ENCODE assay signal across 1 cellular context in the genomic region with DNA sequence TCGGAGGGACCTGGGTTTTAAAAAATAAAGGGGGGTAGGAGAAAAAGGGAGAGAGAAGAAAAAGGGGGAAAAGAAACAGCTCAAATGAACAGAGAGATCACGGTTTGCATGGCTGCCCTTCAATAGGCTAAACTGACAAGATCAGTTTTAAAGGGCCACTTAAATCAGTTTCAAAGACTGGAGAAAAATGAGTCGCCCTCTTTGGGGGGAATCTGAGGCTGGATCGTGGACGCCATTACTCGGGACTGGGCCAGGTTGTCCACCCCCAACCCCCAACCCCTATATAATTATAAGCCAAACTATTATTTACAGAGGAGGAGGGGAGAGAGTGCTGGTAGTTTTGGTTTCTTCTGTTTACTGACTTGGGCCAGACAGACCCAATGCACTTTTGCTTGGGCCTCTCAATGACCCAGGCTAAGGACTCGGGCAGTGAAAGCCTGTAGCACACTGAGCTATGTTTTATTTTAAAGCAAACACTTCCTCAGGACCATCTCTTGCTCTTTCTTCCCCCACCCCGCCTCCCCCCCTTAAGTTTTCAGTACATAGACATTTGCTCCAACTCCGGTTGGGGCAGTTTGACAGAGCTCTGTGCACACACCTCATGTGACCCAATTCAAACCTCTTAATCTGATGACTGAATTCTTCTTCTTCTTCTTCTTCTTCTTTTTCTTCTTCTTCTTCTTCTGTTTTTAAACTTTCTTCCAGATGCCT.
TF ChIP-seq lines count a peak whose summit lies in the region.

No MANE protein-coding gene starts in this region.

TF ChIP-seq in HepG2, 621 proteins besides CTCF, POLR2A, EP300 and RAD21 (continued from another document):
- TF ChIP-seq, protein P1, sequence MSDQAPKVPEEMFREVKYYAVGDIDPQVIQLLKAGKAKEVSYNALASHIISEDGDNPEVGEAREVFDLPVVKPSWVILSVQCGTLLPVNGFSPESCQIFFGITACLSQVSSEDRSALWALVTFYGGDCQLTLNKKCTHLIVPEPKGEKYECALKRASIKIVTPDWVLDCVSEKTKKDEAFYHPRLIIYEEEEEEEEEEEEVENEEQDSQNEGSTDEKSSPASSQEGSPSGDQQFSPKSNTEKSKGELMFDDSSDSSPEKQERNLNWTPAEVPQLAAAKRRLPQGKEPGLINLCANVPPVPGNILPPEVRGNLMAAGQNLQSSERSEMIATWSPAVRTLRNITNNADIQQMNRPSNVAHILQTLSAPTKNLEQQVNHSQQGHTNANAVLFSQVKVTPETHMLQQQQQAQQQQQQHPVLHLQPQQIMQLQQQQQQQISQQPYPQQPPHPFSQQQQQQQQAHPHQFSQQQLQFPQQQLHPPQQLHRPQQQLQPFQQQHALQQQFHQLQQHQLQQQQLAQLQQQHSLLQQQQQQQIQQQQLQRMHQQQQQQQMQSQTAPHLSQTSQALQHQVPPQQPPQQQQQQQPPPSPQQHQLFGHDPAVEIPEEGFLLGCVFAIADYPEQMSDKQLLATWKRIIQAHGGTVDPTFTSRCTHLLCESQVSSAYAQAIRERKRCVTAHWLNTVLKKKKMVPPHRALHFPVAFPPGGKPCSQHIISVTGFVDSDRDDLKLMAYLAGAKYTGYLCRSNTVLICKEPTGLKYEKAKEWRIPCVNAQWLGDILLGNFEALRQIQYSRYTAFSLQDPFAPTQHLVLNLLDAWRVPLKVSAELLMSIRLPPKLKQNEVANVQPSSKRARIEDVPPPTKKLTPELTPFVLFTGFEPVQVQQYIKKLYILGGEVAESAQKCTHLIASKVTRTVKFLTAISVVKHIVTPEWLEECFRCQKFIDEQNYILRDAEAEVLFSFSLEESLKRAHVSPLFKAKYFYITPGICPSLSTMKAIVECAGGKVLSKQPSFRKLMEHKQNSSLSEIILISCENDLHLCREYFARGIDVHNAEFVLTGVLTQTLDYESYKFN (CRISPR knock-in tag; conservative IDR thresholded peaks at IDR 0.05), result 0 out of 2 replicates have a peak, but pooled peaks have one; percentile 20
- TF ChIP-seq MED1 (CRISPR knock-in tag; IDR thresholded peaks at IDR 0.05), result peak; percentile 38; the same call in 1 of the 2 replicates
- TF ChIP-seq, protein P2, sequence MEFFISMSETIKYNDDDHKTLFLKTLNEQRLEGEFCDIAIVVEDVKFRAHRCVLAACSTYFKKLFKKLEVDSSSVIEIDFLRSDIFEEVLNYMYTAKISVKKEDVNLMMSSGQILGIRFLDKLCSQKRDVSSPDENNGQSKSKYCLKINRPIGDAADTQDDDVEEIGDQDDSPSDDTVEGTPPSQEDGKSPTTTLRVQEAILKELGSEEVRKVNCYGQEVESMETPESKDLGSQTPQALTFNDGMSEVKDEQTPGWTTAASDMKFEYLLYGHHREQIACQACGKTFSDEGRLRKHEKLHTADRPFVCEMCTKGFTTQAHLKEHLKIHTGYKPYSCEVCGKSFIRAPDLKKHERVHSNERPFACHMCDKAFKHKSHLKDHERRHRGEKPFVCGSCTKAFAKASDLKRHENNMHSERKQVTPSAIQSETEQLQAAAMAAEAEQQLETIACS (CRISPR knock-in tag; IDR thresholded peaks at IDR 0.05), result no peak
- peak; percentile 55; the same call in 1 of the 2 replicates for TF ChIP-seq SAP130 (CRISPR knock-in tag; IDR thresholded peaks at IDR 0.05; ENCODE audit: low read depth)
- TF ChIP-seq, protein P3, sequence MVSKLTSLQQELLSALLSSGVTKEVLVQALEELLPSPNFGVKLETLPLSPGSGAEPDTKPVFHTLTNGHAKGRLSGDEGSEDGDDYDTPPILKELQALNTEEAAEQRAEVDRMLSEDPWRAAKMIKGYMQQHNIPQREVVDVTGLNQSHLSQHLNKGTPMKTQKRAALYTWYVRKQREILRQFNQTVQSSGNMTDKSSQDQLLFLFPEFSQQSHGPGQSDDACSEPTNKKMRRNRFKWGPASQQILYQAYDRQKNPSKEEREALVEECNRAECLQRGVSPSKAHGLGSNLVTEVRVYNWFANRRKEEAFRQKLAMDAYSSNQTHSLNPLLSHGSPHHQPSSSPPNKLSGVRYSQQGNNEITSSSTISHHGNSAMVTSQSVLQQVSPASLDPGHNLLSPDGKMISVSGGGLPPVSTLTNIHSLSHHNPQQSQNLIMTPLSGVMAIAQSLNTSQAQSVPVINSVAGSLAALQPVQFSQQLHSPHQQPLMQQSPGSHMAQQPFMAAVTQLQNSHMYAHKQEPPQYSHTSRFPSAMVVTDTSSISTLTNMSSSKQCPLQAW (CRISPR knock-in tag; IDR thresholded peaks at IDR 0.05), result 0 out of 2 replicates have a peak, but pooled peaks have one; percentile 29
- TF ChIP-seq LCORL (IDR thresholded peaks at IDR 0.05), result no peak
- peak; percentile 31; the same call in 1 of the 2 replicates for TF ChIP-seq LCORL (CRISPR knock-in tag; IDR thresholded peaks at IDR 0.05)
- peak; percentile 52 for TF ChIP-seq ASH2L (IDR thresholded peaks at IDR 0.05; ENCODE audit: insufficient read length, low read depth, low read length)
- TF ChIP-seq, protein P4, sequence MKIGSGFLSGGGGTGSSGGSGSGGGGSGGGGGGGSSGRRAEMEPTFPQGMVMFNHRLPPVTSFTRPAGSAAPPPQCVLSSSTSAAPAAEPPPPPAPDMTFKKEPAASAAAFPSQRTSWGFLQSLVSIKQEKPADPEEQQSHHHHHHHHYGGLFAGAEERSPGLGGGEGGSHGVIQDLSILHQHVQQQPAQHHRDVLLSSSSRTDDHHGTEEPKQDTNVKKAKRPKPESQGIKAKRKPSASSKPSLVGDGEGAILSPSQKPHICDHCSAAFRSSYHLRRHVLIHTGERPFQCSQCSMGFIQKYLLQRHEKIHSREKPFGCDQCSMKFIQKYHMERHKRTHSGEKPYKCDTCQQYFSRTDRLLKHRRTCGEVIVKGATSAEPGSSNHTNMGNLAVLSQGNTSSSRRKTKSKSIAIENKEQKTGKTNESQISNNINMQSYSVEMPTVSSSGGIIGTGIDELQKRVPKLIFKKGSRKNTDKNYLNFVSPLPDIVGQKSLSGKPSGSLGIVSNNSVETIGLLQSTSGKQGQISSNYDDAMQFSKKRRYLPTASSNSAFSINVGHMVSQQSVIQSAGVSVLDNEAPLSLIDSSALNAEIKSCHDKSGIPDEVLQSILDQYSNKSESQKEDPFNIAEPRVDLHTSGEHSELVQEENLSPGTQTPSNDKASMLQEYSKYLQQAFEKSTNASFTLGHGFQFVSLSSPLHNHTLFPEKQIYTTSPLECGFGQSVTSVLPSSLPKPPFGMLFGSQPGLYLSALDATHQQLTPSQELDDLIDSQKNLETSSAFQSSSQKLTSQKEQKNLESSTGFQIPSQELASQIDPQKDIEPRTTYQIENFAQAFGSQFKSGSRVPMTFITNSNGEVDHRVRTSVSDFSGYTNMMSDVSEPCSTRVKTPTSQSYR (CRISPR knock-in tag; IDR thresholded peaks at IDR 0.05; ENCODE audit: borderline replicate concordance), result peak; percentile 58; the same call in 1 of the 2 replicates
- TF ChIP-seq, protein P5, sequence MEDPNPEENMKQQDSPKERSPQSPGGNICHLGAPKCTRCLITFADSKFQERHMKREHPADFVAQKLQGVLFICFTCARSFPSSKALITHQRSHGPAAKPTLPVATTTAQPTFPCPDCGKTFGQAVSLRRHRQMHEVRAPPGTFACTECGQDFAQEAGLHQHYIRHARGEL (CRISPR knock-in tag; IDR thresholded peaks at IDR 0.05), result no peak
- TF ChIP-seq TCF7 (IDR thresholded peaks at IDR 0.05; ENCODE audit: low read depth), result 0 out of 2 replicates have a peak, but pooled peaks have one; percentile 5
- peak; percentile 36; the same call in 1 of the 2 replicates for TF ChIP-seq KMT2A (CRISPR knock-in tag; IDR thresholded peaks at IDR 0.05)
- 0 out of 2 replicates have a peak, but pooled peaks have one; percentile 5 for TF ChIP-seq NR2F6 (IDR thresholded peaks at IDR 0.05)
- TF ChIP-seq NR2F6 (CRISPR knock-in tag; IDR thresholded peaks at IDR 0.05), result no peak
- TF ChIP-seq, protein P6, sequence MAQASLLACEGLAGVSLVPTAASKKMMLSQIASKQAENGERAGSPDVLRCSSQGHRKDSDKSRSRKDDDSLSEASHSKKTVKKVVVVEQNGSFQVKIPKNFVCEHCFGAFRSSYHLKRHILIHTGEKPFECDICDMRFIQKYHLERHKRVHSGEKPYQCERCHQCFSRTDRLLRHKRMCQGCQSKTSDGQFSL (CRISPR knock-in tag; IDR thresholded peaks at IDR 0.05), result 0 out of 2 replicates have a peak, but pooled peaks have one; percentile 22
- 0 out of 2 replicates have a peak, but pooled peaks have one; percentile 6 for TF ChIP-seq SALL1 (CRISPR knock-in tag; IDR thresholded peaks at IDR 0.05)
- TF ChIP-seq YY1 (IDR thresholded peaks at IDR 0.05; ENCODE audit: insufficient read depth, insufficient replicate concordance, low read depth, low read length), result peak; percentile 56
- TF ChIP-seq ZNF724P (CRISPR knock-in tag; IDR thresholded peaks at IDR 0.05; ENCODE audit: borderline replicate concordance), result no peak
- no peak for TF ChIP-seq SOX13 (IDR thresholded peaks at IDR 0.05)
- peak in 1 of 2 experiments; percentile 33; a peak in 1 of 4 replicates for TF ChIP-seq SOX13 (CRISPR knock-in tag; conservative IDR thresholded peaks at IDR 0.05 in 1 of 2, IDR thresholded peaks at IDR 0.05 in 1 of 2)
- no peak for TF ChIP-seq POGZ (CRISPR knock-in tag; IDR thresholded peaks at IDR 0.05)
- TF ChIP-seq POLR2G (IDR thresholded peaks at IDR 0.05; ENCODE audit: low read depth, low read length), result 0 out of 2 replicates have a peak, but pooled peaks have one; percentile 26
- TF ChIP-seq SKI (IDR thresholded peaks at IDR 0.05; ENCODE audit: partially characterized antibody), result peak; percentile 25
- TF ChIP-seq, protein P7, sequence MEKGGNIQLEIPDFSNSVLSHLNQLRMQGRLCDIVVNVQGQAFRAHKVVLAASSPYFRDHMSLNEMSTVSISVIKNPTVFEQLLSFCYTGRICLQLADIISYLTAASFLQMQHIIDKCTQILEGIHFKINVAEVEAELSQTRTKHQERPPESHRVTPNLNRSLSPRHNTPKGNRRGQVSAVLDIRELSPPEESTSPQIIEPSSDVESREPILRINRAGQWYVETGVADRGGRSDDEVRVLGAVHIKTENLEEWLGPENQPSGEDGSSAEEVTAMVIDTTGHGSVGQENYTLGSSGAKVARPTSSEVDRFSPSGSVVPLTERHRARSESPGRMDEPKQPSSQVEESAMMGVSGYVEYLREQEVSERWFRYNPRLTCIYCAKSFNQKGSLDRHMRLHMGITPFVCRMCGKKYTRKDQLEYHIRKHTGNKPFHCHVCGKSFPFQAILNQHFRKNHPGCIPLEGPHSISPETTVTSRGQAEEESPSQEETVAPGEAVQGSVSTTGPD (CRISPR knock-in tag; IDR thresholded peaks at IDR 0.05), result peak; percentile 61; the same call in 1 of the 2 replicates
- TF ChIP-seq, protein P8, sequence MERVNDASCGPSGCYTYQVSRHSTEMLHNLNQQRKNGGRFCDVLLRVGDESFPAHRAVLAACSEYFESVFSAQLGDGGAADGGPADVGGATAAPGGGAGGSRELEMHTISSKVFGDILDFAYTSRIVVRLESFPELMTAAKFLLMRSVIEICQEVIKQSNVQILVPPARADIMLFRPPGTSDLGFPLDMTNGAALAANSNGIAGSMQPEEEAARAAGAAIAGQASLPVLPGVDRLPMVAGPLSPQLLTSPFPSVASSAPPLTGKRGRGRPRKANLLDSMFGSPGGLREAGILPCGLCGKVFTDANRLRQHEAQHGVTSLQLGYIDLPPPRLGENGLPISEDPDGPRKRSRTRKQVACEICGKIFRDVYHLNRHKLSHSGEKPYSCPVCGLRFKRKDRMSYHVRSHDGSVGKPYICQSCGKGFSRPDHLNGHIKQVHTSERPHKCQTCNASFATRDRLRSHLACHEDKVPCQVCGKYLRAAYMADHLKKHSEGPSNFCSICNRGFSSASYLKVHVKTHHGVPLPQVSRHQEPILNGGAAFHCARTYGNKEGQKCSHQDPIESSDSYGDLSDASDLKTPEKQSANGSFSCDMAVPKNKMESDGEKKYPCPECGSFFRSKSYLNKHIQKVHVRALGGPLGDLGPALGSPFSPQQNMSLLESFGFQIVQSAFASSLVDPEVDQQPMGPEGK (CRISPR knock-in tag; IDR thresholded peaks at IDR 0.05), result peak; percentile 70
- TF ChIP-seq, protein P9, sequence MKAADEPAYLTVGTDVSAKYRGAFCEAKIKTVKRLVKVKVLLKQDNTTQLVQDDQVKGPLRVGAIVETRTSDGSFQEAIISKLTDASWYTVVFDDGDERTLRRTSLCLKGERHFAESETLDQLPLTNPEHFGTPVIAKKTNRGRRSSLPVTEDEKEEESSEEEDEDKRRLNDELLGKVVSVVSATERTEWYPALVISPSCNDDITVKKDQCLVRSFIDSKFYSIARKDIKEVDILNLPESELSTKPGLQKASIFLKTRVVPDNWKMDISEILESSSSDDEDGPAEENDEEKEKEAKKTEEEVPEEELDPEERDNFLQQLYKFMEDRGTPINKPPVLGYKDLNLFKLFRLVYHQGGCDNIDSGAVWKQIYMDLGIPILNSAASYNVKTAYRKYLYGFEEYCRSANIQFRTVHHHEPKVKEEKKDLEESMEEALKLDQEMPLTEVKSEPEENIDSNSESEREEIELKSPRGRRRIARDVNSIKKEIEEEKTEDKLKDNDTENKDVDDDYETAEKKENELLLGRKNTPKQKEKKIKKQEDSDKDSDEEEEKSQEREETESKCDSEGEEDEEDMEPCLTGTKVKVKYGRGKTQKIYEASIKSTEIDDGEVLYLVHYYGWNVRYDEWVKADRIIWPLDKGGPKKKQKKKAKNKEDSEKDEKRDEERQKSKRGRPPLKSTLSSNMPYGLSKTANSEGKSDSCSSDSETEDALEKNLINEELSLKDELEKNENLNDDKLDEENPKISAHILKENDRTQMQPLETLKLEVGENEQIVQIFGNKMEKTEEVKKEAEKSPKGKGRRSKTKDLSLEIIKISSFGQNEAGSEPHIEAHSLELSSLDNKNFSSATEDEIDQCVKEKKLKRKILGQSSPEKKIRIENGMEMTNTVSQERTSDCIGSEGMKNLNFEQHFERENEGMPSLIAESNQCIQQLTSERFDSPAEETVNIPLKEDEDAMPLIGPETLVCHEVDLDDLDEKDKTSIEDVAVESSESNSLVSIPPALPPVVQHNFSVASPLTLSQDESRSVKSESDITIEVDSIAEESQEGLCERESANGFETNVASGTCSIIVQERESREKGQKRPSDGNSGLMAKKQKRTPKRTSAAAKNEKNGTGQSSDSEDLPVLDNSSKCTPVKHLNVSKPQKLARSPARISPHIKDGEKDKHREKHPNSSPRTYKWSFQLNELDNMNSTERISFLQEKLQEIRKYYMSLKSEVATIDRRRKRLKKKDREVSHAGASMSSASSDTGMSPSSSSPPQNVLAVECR (CRISPR knock-in tag; IDR thresholded peaks at IDR 0.05; ENCODE audit: borderline replicate concordance), result peak; percentile 39; the same call in 1 of the 2 replicates
- TF ChIP-seq SRSF9 (IDR thresholded peaks at IDR 0.05; ENCODE audit: borderline replicate concordance, insufficient read depth, low read depth, low read length, poor library complexity, severe bottlenecking), result no peak
